Comparison of ENCODE assay signal across 8 cellular contexts in the genomic region with DNA sequence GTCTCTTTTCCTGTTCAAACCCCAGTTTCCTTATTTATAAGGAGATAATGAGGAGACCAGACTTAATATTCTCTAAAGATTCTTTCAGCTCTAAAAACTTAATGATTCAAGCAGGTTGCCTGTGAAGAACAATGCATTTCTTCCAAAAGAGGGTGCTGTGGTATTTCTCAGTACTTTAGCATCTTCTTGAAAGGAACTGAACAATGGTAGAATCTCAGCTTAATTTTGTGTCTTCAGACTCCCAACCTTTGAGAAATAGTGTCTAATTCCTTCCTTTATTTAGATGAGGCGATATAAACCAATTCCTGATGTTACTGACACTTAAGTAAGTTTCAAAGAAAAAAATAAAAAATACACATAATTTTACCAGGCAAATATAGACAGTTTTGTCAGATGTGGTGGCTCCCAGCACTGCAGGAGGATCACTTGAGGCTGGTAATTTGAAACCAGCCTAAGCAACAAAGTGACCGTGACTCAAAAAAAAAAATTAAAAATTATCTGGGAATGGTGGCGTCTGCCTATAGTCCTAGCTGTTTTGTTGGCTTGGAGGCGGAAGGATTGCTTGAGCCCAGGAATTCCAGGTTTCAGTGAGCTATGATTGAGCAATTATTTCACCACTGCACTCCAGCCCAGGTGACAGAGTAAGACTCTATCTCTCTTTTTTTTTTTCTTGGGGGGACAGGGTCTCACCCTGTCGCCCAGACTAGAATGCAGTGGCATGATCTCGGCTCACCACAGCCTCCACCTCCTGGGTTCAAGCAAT.
DNase-seq lines count a peak whose midpoint lies in the region; ATAC-seq and TF ChIP-seq lines count a peak whose summit lies in the region.

No MANE protein-coding gene starts in this region.

- H3K4me3 ChIP-seq in HEK293 (ENCODE audit: low read depth, low read length) (no peak overlapping the region), upper lobe of right lung (no peak overlapping the region)

- H3K4me3 Mint-ChIP-seq in WTC11 = no peak overlapping the region

- TF ChIP-seq CTCF in HEK293 (tag by site-specific recombination; IDR thresholded peaks at IDR 0.05) (no peak), WTC11 (IDR thresholded peaks at IDR 0.05) (no peak), upper lobe of right lung (IDR thresholded peaks at IDR 0.05) (peak; percentile 57)

- H3K9me3 ChIP-seq in HEK293 (ENCODE audit: control insufficient read depth, insufficient read depth, low read depth, low read length) = no peaks in the 10 kb centered on the region
- no peaks in the 10 kb centered on the region for H3K9me3 ChIP-seq in upper lobe of right lung

- ATAC-seq in WTC11 = peak; percentile 66
- ATAC-seq in upper lobe of right lung = peak; percentile 74
- ATAC-seq in HG03457 (IDR thresholded peaks at IDR 0.05; ENCODE audit: unreplicated experiment) = no peak

- no peaks in the 10 kb centered on the region for H3K27me3 ChIP-seq in upper lobe of right lung

- intact Hi-C loops in upper lobe of right lung (cut with DNase I) = loop anchor here (10.0 kb wide), 1 partner anchor 200 kb away; no protein-coding TSS in a partner anchor

- POLR2A ChIA-PET in HEK293 (lab: Yijun Ruan, JAX) (interaction anchor here (0.9 kb wide), 1 partner anchor 189 kb away, joined by 4 read pairs; a partner anchor contains a TSS), WTC11 (lab: Charles Lee) (interaction anchor here (0.6 to 1.0 kb wide), 4 partner anchors 73 to 593 kb away, joined by 3 to 9 read pairs (median 3); no protein-coding TSS in a partner anchor)

- no peaks in the 10 kb centered on the region for H3K36me3 Mint-ChIP-seq in WTC11

- H3K27ac Mint-ChIP-seq in WTC11 = peak overlapping the region; percentile 71

- DNase-seq in AG20443 (ENCODE audit: low spot score) = peak; percentile 50
- DNase-seq in WTC11 (ENCODE audit: low spot score) = no peak
- peak; percentile 84 for DNase-seq in iris pigment epithelial cell (ENCODE audit: low read depth)
- DNase-seq in upper lobe of right lung = no peak
- DNase-seq in SKM-1 treated with dmso at 0.1 percent for 144 hours (lab: John Stamatoyannopoulos, UW; ENCODE audit: unreplicated experiment) = no peak
- no peak for DNase-seq in retina

- H3K27ac ChIP-seq in HEK293 (ENCODE audit: extremely low read depth, low read depth, low read length) (no peak overlapping the region), upper lobe of right lung (peak overlapping the region; percentile 6)

- peaks cover 8% of the 10 kb centered on the region for H3K4me1 Mint-ChIP-seq in WTC11

- H3K36me3 ChIP-seq in HEK293 (ENCODE audit: control insufficient read depth in 2 of 2, insufficient read depth in 1 of 2, low read length in 2 of 2) (no peaks in the 10 kb centered on the region), upper lobe of right lung (no peaks in the 10 kb centered on the region)

- CTCF ChIA-PET in HEK293 (lab: Yijun Ruan, JAX) = interaction anchor here (0.5 to 2.6 kb wide), 14 partner anchors 10 to 471 kb away, joined by 3 to 9 read pairs (median 4); a partner anchor contains a TSS
- CTCF ChIA-PET in WTC11 (lab: Charles Lee) = interaction anchor here (0.6 to 1.7 kb wide), 25 partner anchors 11 to 492 kb away, joined by 3 to 15 read pairs (median 4); a partner anchor contains a TSS

- H3K9me3 Mint-ChIP-seq in WTC11 = no peaks in the 10 kb centered on the region

- peaks cover 7% of the 10 kb centered on the region for H3K4me1 ChIP-seq in HEK293 (ENCODE audit: control insufficient read depth, insufficient read depth, low read length)
- H3K4me1 ChIP-seq in upper lobe of right lung = peaks cover 12% of the 10 kb centered on the region

- H3K27me3 Mint-ChIP-seq in WTC11 (ENCODE audit: low read depth) = no peaks in the 10 kb centered on the region

TF ChIP-seq in HEK293, 187 proteins besides CTCF, POLR2A, EP300 and RAD21 (continues in another document):
- TF ChIP-seq ZNF791 (tag by site-specific recombination; IDR thresholded peaks at IDR 0.05) (no peak), ZNF394 (tag by site-specific recombination; IDR thresholded peaks at IDR 0.05; ENCODE audit: borderline replicate concordance) (no peak)
- TF ChIP-seq, protein P1, sequence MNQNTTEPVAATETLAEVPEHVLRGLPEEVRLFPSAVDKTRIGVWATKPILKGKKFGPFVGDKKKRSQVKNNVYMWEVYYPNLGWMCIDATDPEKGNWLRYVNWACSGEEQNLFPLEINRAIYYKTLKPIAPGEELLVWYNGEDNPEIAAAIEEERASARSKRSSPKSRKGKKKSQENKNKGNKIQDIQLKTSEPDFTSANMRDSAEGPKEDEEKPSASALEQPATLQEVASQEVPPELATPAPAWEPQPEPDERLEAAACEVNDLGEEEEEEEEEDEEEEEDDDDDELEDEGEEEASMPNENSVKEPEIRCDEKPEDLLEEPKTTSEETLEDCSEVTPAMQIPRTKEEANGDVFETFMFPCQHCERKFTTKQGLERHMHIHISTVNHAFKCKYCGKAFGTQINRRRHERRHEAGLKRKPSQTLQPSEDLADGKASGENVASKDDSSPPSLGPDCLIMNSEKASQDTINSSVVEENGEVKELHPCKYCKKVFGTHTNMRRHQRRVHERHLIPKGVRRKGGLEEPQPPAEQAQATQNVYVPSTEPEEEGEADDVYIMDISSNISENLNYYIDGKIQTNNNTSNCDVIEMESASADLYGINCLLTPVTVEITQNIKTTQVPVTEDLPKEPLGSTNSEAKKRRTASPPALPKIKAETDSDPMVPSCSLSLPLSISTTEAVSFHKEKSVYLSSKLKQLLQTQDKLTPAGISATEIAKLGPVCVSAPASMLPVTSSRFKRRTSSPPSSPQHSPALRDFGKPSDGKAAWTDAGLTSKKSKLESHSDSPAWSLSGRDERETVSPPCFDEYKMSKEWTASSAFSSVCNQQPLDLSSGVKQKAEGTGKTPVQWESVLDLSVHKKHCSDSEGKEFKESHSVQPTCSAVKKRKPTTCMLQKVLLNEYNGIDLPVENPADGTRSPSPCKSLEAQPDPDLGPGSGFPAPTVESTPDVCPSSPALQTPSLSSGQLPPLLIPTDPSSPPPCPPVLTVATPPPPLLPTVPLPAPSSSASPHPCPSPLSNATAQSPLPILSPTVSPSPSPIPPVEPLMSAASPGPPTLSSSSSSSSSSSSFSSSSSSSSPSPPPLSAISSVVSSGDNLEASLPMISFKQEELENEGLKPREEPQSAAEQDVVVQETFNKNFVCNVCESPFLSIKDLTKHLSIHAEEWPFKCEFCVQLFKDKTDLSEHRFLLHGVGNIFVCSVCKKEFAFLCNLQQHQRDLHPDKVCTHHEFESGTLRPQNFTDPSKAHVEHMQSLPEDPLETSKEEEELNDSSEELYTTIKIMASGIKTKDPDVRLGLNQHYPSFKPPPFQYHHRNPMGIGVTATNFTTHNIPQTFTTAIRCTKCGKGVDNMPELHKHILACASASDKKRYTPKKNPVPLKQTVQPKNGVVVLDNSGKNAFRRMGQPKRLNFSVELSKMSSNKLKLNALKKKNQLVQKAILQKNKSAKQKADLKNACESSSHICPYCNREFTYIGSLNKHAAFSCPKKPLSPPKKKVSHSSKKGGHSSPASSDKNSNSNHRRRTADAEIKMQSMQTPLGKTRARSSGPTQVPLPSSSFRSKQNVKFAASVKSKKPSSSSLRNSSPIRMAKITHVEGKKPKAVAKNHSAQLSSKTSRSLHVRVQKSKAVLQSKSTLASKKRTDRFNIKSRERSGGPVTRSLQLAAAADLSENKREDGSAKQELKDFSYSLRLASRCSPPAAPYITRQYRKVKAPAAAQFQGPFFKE (tag by site-specific recombination; IDR thresholded peaks at IDR 0.05; ENCODE audit: borderline replicate concordance) = no peak

TF ChIP-seq in WTC11, 78 proteins besides CTCF, POLR2A, EP300 and RAD21:
- TF ChIP-seq GRHL2 (CRISPR knock-in tag; IDR thresholded peaks at IDR 0.05; ENCODE audit: insufficient replicate concordance, severe bottlenecking) (no peak), CBFB (CRISPR knock-in tag; IDR thresholded peaks at IDR 0.05; ENCODE audit: low read depth) (no peak), CREB1 (CRISPR knock-in tag; IDR thresholded peaks at IDR 0.05) (no peak), NR1H2 (CRISPR knock-in tag; IDR thresholded peaks at IDR 0.05) (no peak), ZNF396 (CRISPR knock-in tag; IDR thresholded peaks at IDR 0.05; ENCODE audit: borderline replicate concordance) (no peak), ZNF219 (CRISPR knock-in tag; IDR thresholded peaks at IDR 0.05; ENCODE audit: borderline replicate concordance) (no peak)
- TF ChIP-seq, protein P2, sequence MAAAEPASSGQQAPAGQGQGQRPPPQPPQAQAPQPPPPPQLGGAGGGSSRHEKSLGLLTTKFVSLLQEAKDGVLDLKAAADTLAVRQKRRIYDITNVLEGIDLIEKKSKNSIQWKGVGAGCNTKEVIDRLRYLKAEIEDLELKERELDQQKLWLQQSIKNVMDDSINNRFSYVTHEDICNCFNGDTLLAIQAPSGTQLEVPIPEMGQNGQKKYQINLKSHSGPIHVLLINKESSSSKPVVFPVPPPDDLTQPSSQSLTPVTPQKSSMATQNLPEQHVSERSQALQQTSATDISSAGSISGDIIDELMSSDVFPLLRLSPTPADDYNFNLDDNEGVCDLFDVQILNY (CRISPR knock-in tag; IDR thresholded peaks at IDR 0.05) = no peak

Comparison
In these comparisons a context has a peak if more than half of its experiments do, and no peak if none do; other contexts are left out.
1. DNase-seq: peak in AG20443 (single experiment) and iris pigment epithelial cell (single experiment); none in WTC11 (single experiment), upper lobe of right lung (single experiment), SKM-1 treated with dmso at 0.1 percent for 144 hours (single experiment) and retina (single experiment).